Comparison of ENCODE assay signal across 12 cellular contexts in genomic region chr7:111173990-111174389, GRCh38.
"Had no signal": no experiment of that assay in that cellular context is flagged by ENCODE, and none has a peak within 500 bp of the region (broad histone marks: within the 10 kb centered on the region; RNA-seq: fewer than 3 reads in every experiment).

No MANE protein-coding gene starts in this region.

- H3K9ac ChIP-seq: neural progenitor cell had no signal

- H3K27me3 ChIP-seq: neural progenitor cell, pancreas had no signal

- H3K36me3 ChIP-seq: neural progenitor cell, pancreas had no signal

- DNase-seq: activated CD4-positive, alpha-beta T cell treated with anti-CD3 and anti-CD28 coated beads, Interleukin-2, amount 50 U/mL, for 1 hour; activated effector memory CD4-positive, alpha-beta T cell treated with Interleukin-2 at 50 U/mL for 16 hours; activated T-cell treated with anti-CD3 and anti-CD28 coated beads, Interleukin-2, amount 50 U/mL, for 1 hour; amygdala; cerebellar nuclear complex; hippocampal formation; kidney glomerular epithelial cell; pancreas; stimulated activated CD4-positive, alpha-beta T cell treated with anti-CD3 and anti-CD28 coated beads, Interleukin-12 subunit alpha, Interleukin-12 subunit beta, amount 100 ng/mL, for 4 hours; stimulated activated naive CD4-positive, alpha-beta T cell had no signal

- H2AFZ ChIP-seq: neural progenitor cell had no signal

- H3K4me2 ChIP-seq: neural progenitor cell had no signal

- H3K4me1 ChIP-seq: neural progenitor cell had no signal

- H3K27ac ChIP-seq: neural progenitor cell, pancreas had no signal

- H3K4me3 ChIP-seq: neural progenitor cell, pancreas had no signal

- H3K9me3 ChIP-seq: pancreas had no signal

- ATAC-seq: pancreas, WTC11 had no signal
